Comparison of ENCODE assay signal across 8 cellular contexts in genomic region chr4:9102471-9103147, GRCh38.
DNase-seq lines count a peak whose midpoint lies in the region; ATAC-seq, FAIRE-seq and TF ChIP-seq lines count a peak whose summit lies in the region.
"Not testable (repeated sequence)": the region's sequence is repeated elsewhere in the genome, so short reads cannot be mapped to it uniquely, and the experiment has no call there.

No MANE protein-coding gene starts in this region.

- H3K4me3 Mint-ChIP-seq in MCF 10A (ENCODE audit: unreplicated experiment), result not testable (repeated sequence)

- peak overlapping the region; percentile 79 for H3K4me2 ChIP-seq in keratinocyte (ENCODE audit: control insufficient read depth, extremely low read depth, insufficient read depth, low read depth, low read length)

- H3K27ac Mint-ChIP-seq in MCF 10A (ENCODE audit: low read depth, unreplicated experiment), result not testable (repeated sequence)

- not testable (repeated sequence) for H3K36me3 ChIP-seq in keratinocyte (ENCODE audit: control insufficient read depth in 2 of 2, extremely low read depth in 1 of 2, insufficient read depth in 2 of 2, low read length in 2 of 2); mucosa of descending colon (ENCODE audit: low read depth); small intestine (ENCODE audit: control insufficient read depth in 2 of 2, insufficient read depth in 2 of 2, low read length in 2 of 2)

- peak overlapping the region in 2 of 3 experiments; percentile 33 to 40 for H3K4me3 ChIP-seq in keratinocyte (ENCODE audit: control insufficient read depth in 2 of 3, extremely low read depth in 1 of 3, insufficient read depth in 2 of 3, low read depth in 1 of 3, low read length in 3 of 3)
- H3K4me3 ChIP-seq in mucosa of descending colon; small intestine (ENCODE audit: low read depth in 1 of 2, low read length in 2 of 2): not testable (repeated sequence)

- H3K9me1 ChIP-seq in keratinocyte (ENCODE audit: control insufficient read depth, extremely low read depth, insufficient read depth, low read length), result not testable (repeated sequence)

- H3K9me3 Mint-ChIP-seq in MCF 10A (ENCODE audit: unreplicated experiment), result not testable (repeated sequence)

- H3K79me2 ChIP-seq in keratinocyte (ENCODE audit: control insufficient read depth, insufficient read depth, low read length), result not testable (repeated sequence)

- not testable (repeated sequence) for H3K27me3 ChIP-seq in keratinocyte (ENCODE audit: control insufficient read depth, extremely low read depth, insufficient read depth, low read length); small intestine (ENCODE audit: control insufficient read depth in 2 of 2, insufficient read depth in 2 of 2, low read length in 2 of 2)

- not testable (repeated sequence) for H3K4me1 Mint-ChIP-seq in MCF 10A (ENCODE audit: insufficient read depth, unreplicated experiment)

- H4K20me1 ChIP-seq in keratinocyte (ENCODE audit: control insufficient read depth, extremely low read depth, insufficient read depth, low read length), result not testable (repeated sequence)

- not testable (repeated sequence) for H3K27me3 Mint-ChIP-seq in MCF 10A (ENCODE audit: insufficient read depth, unreplicated experiment)

- POLR2A ChIA-PET in MCF 10A (lab: Yijun Ruan, JAX), result not testable (repeated sequence)

- CTCF ChIA-PET in MCF 10A (lab: Yijun Ruan, JAX), result interaction anchor here (0.6 kb wide), 1 partner anchor 28 kb away, joined by 3 read pairs; no protein-coding TSS in a partner anchor

- H3K27ac ChIP-seq in keratinocyte (ENCODE audit: control insufficient read depth, insufficient read depth, low read length), result peak overlapping the region; percentile 36
- H3K27ac ChIP-seq in small intestine (ENCODE audit: low read depth in 1 of 2, low read length in 1 of 2), result not testable (repeated sequence)

- dilution Hi-C loops in keratinocyte (cut with MboI; ENCODE audit: extremely low pct_ligation_motif_present, low sequenced_read_pairs), result not testable (repeated sequence)

- not testable (repeated sequence) for TF ChIP-seq CTCF in MCF 10A (IDR thresholded peaks at IDR 0.05; ENCODE audit: unreplicated experiment); keratinocyte (optimal IDR thresholded peaks at IDR 0.05 in 1 of 3, IDR thresholded peaks at IDR 0.05 in 1 of 3, conservative IDR thresholded peaks at IDR 0.05 in 1 of 3; ENCODE audit: extremely low read depth in 1 of 3, insufficient read depth in 2 of 3, low read length in 3 of 3); mucosa of descending colon (IDR thresholded peaks at IDR 0.05)

- peak overlapping the region; percentile 58 for H3K9ac ChIP-seq in keratinocyte (ENCODE audit: control insufficient read depth, extremely low read depth, insufficient read depth, low read length)

- 19 to 67% (median 35%) methylated on average over 22 of the region's 22 CpGs for WGBS in small intestine, 3 donors

- not testable (repeated sequence) for ATAC-seq in mucosa of descending colon

- H2AFZ ChIP-seq in keratinocyte (ENCODE audit: control insufficient read depth, low read length), result peak overlapping the region; percentile 84

- not testable (repeated sequence) for BruUV-seq in MCF 10A (replicated peaks; lab: Mats Ljungman, UMichigan)

- peak; percentile 85 for FAIRE-seq in keratinocyte (lab: Jason Lieb, UNC)
- FAIRE-seq in small intestine (lab: Jason Lieb, UNC), result not testable (repeated sequence)

- DNase-seq in DMS153 treated with DMSO at 0.1 percent for 48 hours (lab: John Stamatoyannopoulos, UW; ENCODE audit: unreplicated experiment) (peak; percentile 1), LoVo (ENCODE audit: low spot score) (peak; percentile 1), NCI-H2196 (lab: John Stamatoyannopoulos, UW; ENCODE audit: unreplicated experiment) (peak; percentile 66), MCF 10A (ENCODE audit: unreplicated experiment) (peak; percentile 2), mucosa of descending colon (peak in 2 of 3 donors; percentile 42 to 80), small intestine (peak; percentile 82), ureter (ENCODE audit: low spot score) (peak; percentile 68)
- not testable (repeated sequence) for DNase-seq in keratinocyte (ENCODE audit: low read depth, low spot score)

- not testable (repeated sequence) for H3K9me3 ChIP-seq in keratinocyte (ENCODE audit: control insufficient read depth, low read depth, low read length); mucosa of descending colon; small intestine (ENCODE audit: control insufficient read depth, low read depth)

- H3K36me3 Mint-ChIP-seq in MCF 10A (ENCODE audit: insufficient read depth, unreplicated experiment), result not testable (repeated sequence)

- intact Hi-C loops in MCF 10A (cut with micrococcal nuclease); mucosa of descending colon (cut with DNase I, micrococcal nuclease): not testable (repeated sequence)

- H3K4me1 ChIP-seq in keratinocyte (ENCODE audit: control insufficient read depth, extremely low read depth, insufficient read depth, low read length); mucosa of descending colon (ENCODE audit: low read depth); small intestine (ENCODE audit: control insufficient read depth in 2 of 2, insufficient read depth in 1 of 2, low read depth in 1 of 2, low read length in 1 of 2): not testable (repeated sequence)
